In genomic region chr4:182548156-182548555, GRCh38 we compare ENCODE assay signal across 15 cellular contexts.
A peak's percentile ranks its signal among the peaks of the same experiment; 100 is the strongest.
DNase-seq lines count a peak whose midpoint lies in the region; ATAC-seq and TF ChIP-seq lines count a peak whose summit lies in the region.
"Had no signal": no experiment of that assay in that cellular context is flagged by ENCODE, and none has a peak within 500 bp of the region (broad histone marks: within the 10 kb centered on the region; RNA-seq: fewer than 3 reads in every experiment).

No MANE protein-coding gene starts in this region.

- H3K9ac ChIP-seq in HUES48 (ENCODE audit: low read depth, low read length) = no peak overlapping the region

- H3K36me3 ChIP-seq in HUES48 (ENCODE audit: control insufficient read depth, insufficient read depth, low read length) = no peaks in the 10 kb centered on the region
- H3K36me3 ChIP-seq in tibial nerve = no peaks in the 10 kb centered on the region
- H3K36me3 ChIP-seq in upper lobe of right lung = no peaks in the 10 kb centered on the region

- DNase-seq in WTC11 (ENCODE audit: low spot score) (no peak), fibroblast of peridontal ligament (ENCODE audit: extremely low read depth) (peak; percentile 46), tibial nerve (ENCODE audit: low spot score in 2 of 2) (no peak), upper lobe of right lung (no peak), NCI-H187 (lab: John Stamatoyannopoulos, UW) (no peak)
- DNase-seq: C1 segment of cervical spinal cord; Calu3; CD4-positive, alpha-beta T cell; DMS 273 treated with DMSO at 0.1 percent for 48 hours; HCEC 1CT had no signal

- TF ChIP-seq EP300 in tibial nerve (IDR thresholded peaks at IDR 0.05) = no peak

- no peaks in the 10 kb centered on the region for H3K36me3 Mint-ChIP-seq in WTC11

- H3K4me3 Mint-ChIP-seq in WTC11 = no peak overlapping the region
- H3K4me3 Mint-ChIP-seq: B cell; CD4-positive, alpha-beta T cell had no signal

- no peak for TF ChIP-seq CTCF in WTC11 (IDR thresholded peaks at IDR 0.05)
- TF ChIP-seq CTCF in tibial nerve (IDR thresholded peaks at IDR 0.05) = no peak
- TF ChIP-seq CTCF in upper lobe of right lung (IDR thresholded peaks at IDR 0.05) = no peak

- peaks cover 54% of the 10 kb centered on the region for H3K4me1 Mint-ChIP-seq in WTC11
- H3K4me1 Mint-ChIP-seq: B cell had no signal

- POLR2A ChIA-PET in WTC11 (lab: Charles Lee) = no interaction called here

- CTCF ChIA-PET in WTC11 (lab: Charles Lee) = no interaction called here

- ATAC-seq in WTC11 = no peak; the same call in 1 of the 2 replicates
- no peak for ATAC-seq in upper lobe of right lung
- no peak for ATAC-seq in HG02884 (IDR thresholded peaks at IDR 0.05; ENCODE audit: unreplicated experiment)

- peak overlapping the region; percentile 71; the same call in 1 of the 2 replicates for H3K27ac Mint-ChIP-seq in WTC11
- H3K27ac Mint-ChIP-seq: B cell; CD4-positive, alpha-beta T cell had no signal

- no peak overlapping the region for H3K4me3 ChIP-seq in HUES48 (ENCODE audit: low read depth, low read length)
- H3K4me3 ChIP-seq in tibial nerve = no peak overlapping the region
- H3K4me3 ChIP-seq in upper lobe of right lung = no peak overlapping the region
- H3K4me3 ChIP-seq: GM12878 had no signal

- intact Hi-C loops in upper lobe of right lung (cut with DNase I) = no loop called here

- peak overlapping the region; percentile 42 for H3K27ac ChIP-seq in HUES48 (ENCODE audit: low read depth, low read length)
- peak overlapping the region in 3 of 4 donors; percentile 20 to 70 (median 60) for H3K27ac ChIP-seq in tibial nerve
- no peak overlapping the region for H3K27ac ChIP-seq in upper lobe of right lung
- H3K27ac ChIP-seq: HL-60 had no signal

- 66 to 75% methylated on average over 6 of the region's 6 CpGs for WGBS in tibial nerve, 2 donors

- peaks cover 27% of the 10 kb centered on the region for H3K4me1 ChIP-seq in HUES48 (ENCODE audit: control insufficient read depth, insufficient read depth, low read length)
- peaks cover 0 to 4% (median 2%) of the 10 kb centered on the region in 4 donors for H3K4me1 ChIP-seq in tibial nerve
- H3K4me1 ChIP-seq in upper lobe of right lung = no peaks in the 10 kb centered on the region

- TF ChIP-seq POLR2A in tibial nerve (IDR thresholded peaks at IDR 0.05) = no peak

- no peaks in the 10 kb centered on the region for H3K27me3 ChIP-seq in HUES48 (ENCODE audit: control insufficient read depth, insufficient read depth, low read length)
- H3K27me3 ChIP-seq in tibial nerve = no peaks in the 10 kb centered on the region
- no peaks in the 10 kb centered on the region for H3K27me3 ChIP-seq in upper lobe of right lung

- no peaks in the 10 kb centered on the region for H3K9me3 Mint-ChIP-seq in WTC11
- H3K9me3 Mint-ChIP-seq: CD4-positive, alpha-beta T cell had no signal

- H3K9me3 ChIP-seq in HUES48 (ENCODE audit: control insufficient read depth, insufficient read depth, low read length) (no peaks in the 10 kb centered on the region), tibial nerve (peaks cover 0 to 3% (median 0%) of the 10 kb centered on the region in 4 donors), upper lobe of right lung (no peaks in the 10 kb centered on the region)

- H3K27me3 Mint-ChIP-seq in WTC11 (ENCODE audit: low read depth) = no peaks in the 10 kb centered on the region

TF ChIP-seq in WTC11, 78 proteins besides CTCF, POLR2A, EP300 and RAD21:
- TF ChIP-seq FOXJ3 (CRISPR knock-in tag; IDR thresholded peaks at IDR 0.05; ENCODE audit: borderline replicate concordance) (no peak), TEAD1 (CRISPR knock-in tag; IDR thresholded peaks at IDR 0.05) (no peak), ZNF121 (CRISPR knock-in tag; IDR thresholded peaks at IDR 0.05) (peak; percentile 52; the same call in 1 of the 2 replicates)
